Comparison of ENCODE assay signal across 1 cellular context in genomic region chr19:47767349-47767748, GRCh38.
A peak's percentile ranks its signal among the peaks of the same experiment; 100 is the strongest.
TF ChIP-seq lines count a peak whose summit lies in the region.

No MANE protein-coding gene starts in this region.

TF ChIP-seq in K562, 482 proteins besides CTCF, POLR2A, EP300 and RAD21:
- TF ChIP-seq ZNF324 (CRISPR knock-in tag; IDR thresholded peaks at IDR 0.05) (no peak), SIN3B (IDR thresholded peaks at IDR 0.05; ENCODE audit: low read depth) (no peak), POLR2AphosphoS5 (IDR thresholded peaks at IDR 0.05; ENCODE audit: control insufficient read depth, insufficient read depth, low read depth, low read length) (no peak), ZNF12 (CRISPR knock-in tag; IDR thresholded peaks at IDR 0.05) (no peak), JUNB (CRISPR knock-in tag; conservative IDR thresholded peaks at IDR 0.05) (no peak), MYBL2 (IDR thresholded peaks at IDR 0.05; ENCODE audit: low read depth) (no peak), MYBL2 (CRISPR knock-in tag; IDR thresholded peaks at IDR 0.05; ENCODE audit: borderline replicate concordance) (no peak), THRB (CRISPR knock-in tag; conservative IDR thresholded peaks at IDR 0.05) (no peak), HDAC2 (IDR thresholded peaks at IDR 0.05) (no peak), RFX1 (IDR thresholded peaks at IDR 0.05) (no peak), SUPT5H (IDR thresholded peaks at IDR 0.05) (no peak), NFRKB (IDR thresholded peaks at IDR 0.05; ENCODE audit: low read depth) (no peak), RFX7 (CRISPR knock-in tag; IDR thresholded peaks at IDR 0.05) (no peak), SLC30A9 (CRISPR knock-in tag; IDR thresholded peaks at IDR 0.05) (no peak), ZFP36 (IDR thresholded peaks at IDR 0.05; ENCODE audit: low read depth, low read length, partially characterized antibody) (peak; percentile 29), BMI1 (IDR thresholded peaks at IDR 0.05; ENCODE audit: low read length) (no peak), BCOR (IDR thresholded peaks at IDR 0.05) (peak; percentile 31; the same call in 1 of the 2 replicates), SMAD1 (IDR thresholded peaks at IDR 0.05; ENCODE audit: low read depth, low read length, partially characterized antibody) (no peak), ZKSCAN8 (CRISPR knock-in tag; IDR thresholded peaks at IDR 0.05) (peak; percentile 68; the same call in 1 of the 2 replicates), ZNF551 (CRISPR knock-in tag; IDR thresholded peaks at IDR 0.05) (no peak)
- TF ChIP-seq, protein P1, sequence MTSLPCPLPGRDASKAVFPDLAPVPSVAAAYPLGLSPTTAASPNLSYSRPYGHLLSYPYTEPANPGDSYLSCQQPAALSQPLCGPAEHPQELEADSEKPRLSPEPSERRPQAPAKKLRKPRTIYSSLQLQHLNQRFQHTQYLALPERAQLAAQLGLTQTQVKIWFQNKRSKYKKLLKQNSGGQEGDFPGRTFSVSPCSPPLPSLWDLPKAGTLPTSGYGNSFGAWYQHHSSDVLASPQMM (CRISPR knock-in tag; IDR thresholded peaks at IDR 0.05) = no peak
- TF ChIP-seq, protein P2, sequence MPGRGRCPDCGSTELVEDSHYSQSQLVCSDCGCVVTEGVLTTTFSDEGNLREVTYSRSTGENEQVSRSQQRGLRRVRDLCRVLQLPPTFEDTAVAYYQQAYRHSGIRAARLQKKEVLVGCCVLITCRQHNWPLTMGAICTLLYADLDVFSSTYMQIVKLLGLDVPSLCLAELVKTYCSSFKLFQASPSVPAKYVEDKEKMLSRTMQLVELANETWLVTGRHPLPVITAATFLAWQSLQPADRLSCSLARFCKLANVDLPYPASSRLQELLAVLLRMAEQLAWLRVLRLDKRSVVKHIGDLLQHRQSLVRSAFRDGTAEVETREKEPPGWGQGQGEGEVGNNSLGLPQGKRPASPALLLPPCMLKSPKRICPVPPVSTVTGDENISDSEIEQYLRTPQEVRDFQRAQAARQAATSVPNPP (IDR thresholded peaks at IDR 0.05; ENCODE audit: borderline replicate concordance, insufficient read depth, insufficient read length) = no peak
TF ChIP-seq in K562: peak in this region for 3.
